Comparison of ENCODE assay signal across 33 cellular contexts in genomic region chr19:1007399-1007745, GRCh38. TPM values are rescaled to one million over a fixed set of nuclear protein-coding genes. Genes with fewer than 3 reads are reported as not detected.
"Had no signal": no experiment of that assay in that cellular context is flagged by ENCODE, and none has a peak within 500 bp of the region (broad histone marks: within the 10 kb centered on the region; RNA-seq: fewer than 3 reads in every experiment).

No MANE protein-coding gene starts in this region.

- H3K36me3 ChIP-seq: neural progenitor cell, ovary had no signal

- H3K36me3 Mint-ChIP-seq: immature natural killer cell, natural killer cell, neural progenitor cell had no signal

- H3K9me3 ChIP-seq: left ventricle myocardium inferior, ovary, right atrium auricular region, right lobe of liver, suprapubic skin, thoracic aorta, tibial artery, upper lobe of right lung had no signal

- H3K27ac ChIP-seq: left ventricle myocardium inferior, neural progenitor cell, ovary, right atrium auricular region, right lobe of liver, suprapubic skin, thoracic aorta, tibial artery, upper lobe of right lung had no signal

- H3K4me1 Mint-ChIP-seq: immature natural killer cell, mesothelial cell of epicardium, nephron progenitor cell, neural progenitor cell had no signal

- DNase-seq: hypothalamus; immature natural killer cell; left ventricle myocardium inferior; mesendoderm; naive B cell; natural killer cell; nephron progenitor cell; ovary; right lobe of liver; stimulated activated CD4-positive, alpha-beta T cell treated with anti-CD3 and anti-CD28 coated beads, Interleukin-1b, Interleukin-23, amount 100 ng/mL, for 48 hours; stimulated activated CD4-positive, alpha-beta T cell treated with anti-CD3 and anti-CD28 coated beads, Interleukin-2, amount 100 ng/mL, for 48 hours; stimulated activated CD4-positive, alpha-beta T cell treated with anti-CD3 and anti-CD28 coated beads, Interleukin-4, amount 100 ng/mL, for 4 hours; stimulated activated CD8-positive, alpha-beta memory T cell treated with anti-CD3 and anti-CD28 coated beads, Interleukin-4, amount 100 ng/mL, for 48 hours; stimulated activated naive CD4-positive, alpha-beta T cell treated with Interleukin-2 at 50 U/mL for 16 hours; tibial artery; trophoblast cell; upper lobe of right lung had no signal

- H3K4me3 ChIP-seq: left ventricle myocardium inferior, lung, neural progenitor cell, ovary, right atrium auricular region, right lobe of liver, smooth muscle cell, suprapubic skin, thoracic aorta, tibial artery, upper lobe of right lung had no signal

- ATAC-seq: natural killer cell, right lobe of liver, upper lobe of right lung had no signal

- H3K4me3 Mint-ChIP-seq: immature natural killer cell, mesothelial cell of epicardium, naive B cell, natural killer cell, nephron progenitor cell, neural progenitor cell had no signal

- H3K4me1 ChIP-seq: neural progenitor cell, right atrium auricular region, right lobe of liver, suprapubic skin, tibial artery, upper lobe of right lung had no signal

- H3K9me3 Mint-ChIP-seq: immature natural killer cell, mesothelial cell of epicardium, natural killer cell, nephron progenitor cell, neural progenitor cell had no signal

- H3K27ac Mint-ChIP-seq: immature natural killer cell, mesothelial cell of epicardium, neural progenitor cell, progenitor cell of endocrine pancreas had no signal

RNA-seq across cellular contexts. Expression of gene GRIN3B, which starts 7.2 kb away (rescaled TPM):
- total RNA-seq: left ventricle myocardium inferior, lower leg skin, skeletal muscle tissue, subcutaneous adipose tissue, upper lobe of right lung had no signal

RNA-seq across cellular contexts. Expression of gene RNU6-2, which starts 13.9 kb away (rescaled TPM):
- total RNA-seq: kidney epithelial cell, left ventricle myocardium inferior, lower leg skin, lung, mesothelial cell of epicardium, mononuclear cell, natural killer cell, omental fat pad, ovary, progenitor cell of endocrine pancreas, pulmonary artery endothelial cell, renal cortical epithelial cell, right atrium auricular region, right lobe of liver, skeletal muscle tissue, smooth muscle cell, subcutaneous adipose tissue, suprapubic skin, thoracic aorta, upper lobe of right lung had no signal
